In genomic region chr4:40840985-40841571, GRCh38 we compare ENCODE assay signal across 8 cellular contexts.
DNase-seq lines count a peak whose midpoint lies in the region; ATAC-seq and TF ChIP-seq lines count a peak whose summit lies in the region.

No MANE protein-coding gene starts in this region.

- WGBS in psoas muscle, 3 donors = 61 to 75% (median 71%) methylated on average over 7 of the region's 7 CpGs

- H3K4me3 ChIP-seq in psoas muscle (no peak overlapping the region), vagina (no peak overlapping the region)

- H3K27ac ChIP-seq in psoas muscle = peak overlapping the region; percentile 87
- H3K27ac ChIP-seq in vagina = no peak overlapping the region

- H3K4me1 ChIP-seq in psoas muscle = peaks cover 23% of the 10 kb centered on the region
- H3K4me1 ChIP-seq in vagina = no peaks in the 10 kb centered on the region

- intact Hi-C loops in cardiac septum (cut with DNase I) (loop anchor here (5.0 kb wide), 3 partner anchors 56 to 104 kb away; no protein-coding TSS in a partner anchor), psoas muscle (cut with DNase I) (loop anchor here in 1 of 2 donors (5.0 to 10.0 kb wide), 3 partner anchors 56 to 106 kb away; no protein-coding TSS in a partner anchor), vagina (cut with DNase I) (no loop called here)

- H3K9me3 ChIP-seq in psoas muscle (no peaks in the 10 kb centered on the region), vagina (no peaks in the 10 kb centered on the region)

- DNase-seq in D341Med (ENCODE audit: low spot score) (peak; percentile 79), LoVo (ENCODE audit: low spot score) (peak; percentile 34), SK-MEL-5 (ENCODE audit: low read depth, low spot score) (peak; percentile 85), cardiac septum (ENCODE audit: low spot score) (peak; percentile 90), psoas muscle (peak; percentile 76 to 85), vagina (ENCODE audit: extremely low spot score in 2 of 2) (no peak)
- DNase-seq in activated naive CD4-positive, alpha-beta T cell treated with anti-CD3 and anti-CD28 coated beads, Interleukin-2, amount 50 U/mL, for 16 hours = peak; percentile 80

- in situ Hi-C loops in SK-MEL-5 (cut with HindIII; ENCODE audit: low pct_unique_long_range_greater_than_20kb, low sequenced_read_pairs) = no loop called here

- no peaks in the 10 kb centered on the region for H3K27me3 ChIP-seq in psoas muscle (ENCODE audit: insufficient read depth in 3 of 3, low read length in 2 of 3)
- no peaks in the 10 kb centered on the region for H3K27me3 ChIP-seq in vagina

- TF ChIP-seq CTCF in psoas muscle (IDR thresholded peaks at IDR 0.05) = peak; percentile 71
- peak; percentile 17 to 32 (median 25) for TF ChIP-seq CTCF in vagina (IDR thresholded peaks at IDR 0.05)

- H3K36me3 ChIP-seq in psoas muscle (ENCODE audit: insufficient read depth in 1 of 2, low read depth in 1 of 2) (no peaks in the 10 kb centered on the region), vagina (no peaks in the 10 kb centered on the region)

- TF ChIP-seq POLR2A in vagina (IDR thresholded peaks at IDR 0.05) = no peak

- ATAC-seq in GM21825 (IDR thresholded peaks at IDR 0.05; ENCODE audit: unreplicated experiment) = peak; percentile 73
- peak; percentile 72 to 80 (median 78) for ATAC-seq in psoas muscle

Comparison
In these comparisons a context has a peak if more than half of its experiments do, and no peak if none do; other contexts are left out.
1. DNase-seq: peak in D341Med (single experiment), LoVo (single experiment), SK-MEL-5 (single experiment), activated naive CD4-positive, alpha-beta T cell treated with anti-CD3 and anti-CD28 coated beads, Interleukin-2, amount 50 U/mL, for 16 hours (single experiment), cardiac septum (single experiment) and psoas muscle (2 of 2); none in vagina (0 of 2).